ENCODE assay signal across 22 cellular contexts in genomic region chr22:48065852-48066251, GRCh38.
DNase-seq lines count a peak whose midpoint lies in the region; ATAC-seq lines count a peak whose summit lies in the region.
"Had no signal": no experiment of that assay in that cellular context is flagged by ENCODE, and none has a peak within 500 bp of the region (broad histone marks: within the 10 kb centered on the region; RNA-seq: fewer than 3 reads in every experiment).

No MANE protein-coding gene starts in this region.

- DNase-seq in DMS79 (lab: John Stamatoyannopoulos, UW) (peak; percentile 15), DMS79 treated with DMSO at 0.1 percent for 48 hours (lab: John Stamatoyannopoulos, UW) (no peak), NCI-H446 (lab: John Stamatoyannopoulos, UW) (peak; percentile 4 to 80), cerebellum (ENCODE audit: low spot score) (peak; percentile 41), retina (peak; percentile 30), NCI-H1105 (lab: John Stamatoyannopoulos, UW) (no peak), occipital lobe (lab: John Stamatoyannopoulos, UW) (no peak)
- DNase-seq in stimulated activated naive CD8-positive, alpha-beta T cell treated with anti-CD3 and anti-CD28 coated beads, Interleukin-15, Interleukin-2, amounts not matched to agents 100 U/mL and 50 U/mL, for 24 hours, result no peak
- DNase-seq: DMS153, GOT3, HFFc6, Kasumi-1, NCI-H1092 treated with DMSO at 0.1 percent for 48 hours, NCI-H1436 treated with DMSO at 0.1 percent for 48 hours, NCI-H2029, NCI-H226, NCI-H526, NCI-H82, SIG-M5, SK-N-SH had no signal

- ATAC-seq in stimulated activated naive CD8-positive, alpha-beta T cell treated with anti-CD3 and anti-CD28 coated beads, Interleukin-15, Interleukin-2, amounts not matched to agents 100 U/mL and 50 U/mL, for 24 hours, result no peak
- ATAC-seq: K562, Panc1 had no signal

Comparison
In these comparisons a context has a peak if more than half of its experiments do, and no peak if none do; other contexts are left out.
1. DNase-seq: peak in DMS79 (single experiment), NCI-H446 (2 of 2), cerebellum (single experiment) and retina (single experiment); none in DMS79 treated with DMSO at 0.1 percent for 48 hours (single experiment), NCI-H1105 (single experiment), occipital lobe (single experiment) and stimulated activated naive CD8-positive, alpha-beta T cell treated with anti-CD3 and anti-CD28 coated beads, Interleukin-15, Interleukin-2, amounts not matched to agents 100 U/mL and 50 U/mL, for 24 hours (single experiment).